In genomic region chr9:135701067-135701967, GRCh38 we compare ENCODE assay signal across 10 cellular contexts. TPM values are rescaled to one million over a fixed set of nuclear protein-coding genes. Genes with fewer than 3 reads are reported as not detected.
DNase-seq lines count a peak whose midpoint lies in the region; ATAC-seq and TF ChIP-seq lines count a peak whose summit lies in the region.
"Had no signal": no experiment of that assay in that cellular context is flagged by ENCODE, and none has a peak within 500 bp of the region (broad histone marks: within the 10 kb centered on the region; RNA-seq: fewer than 3 reads in every experiment).

No MANE protein-coding gene starts in this region.

- DNase-seq in activated CD4-positive, alpha-beta T cell treated with anti-CD3 and anti-CD28 coated beads for 36 hours, result peak; percentile 21
- no peak for DNase-seq in activated CD4-positive, alpha-beta T cell treated with anti-CD3 and anti-CD28 coated beads, Interleukin-2, amount 10 ng/mL, durations not matched to agents 24 days and 14 days
- peak; percentile 12 for DNase-seq in SK-N-DZ (ENCODE audit: low spot score)
- DNase-seq in endothelial cell (ENCODE audit: low spot score), result peak; percentile 19
- peak; percentile 30 for DNase-seq in stimulated activated CD8-positive, alpha-beta memory T cell treated with anti-CD3 and anti-CD28 coated beads, Interleukin-12 subunit alpha, Interleukin-12 subunit beta, amount 100 ng/mL, for 4 hours (ENCODE audit: low read depth)
- no peak for DNase-seq in omental fat pad (ENCODE audit: low spot score)
- no peak for DNase-seq in NOMO-1 treated with DMSO at 0.1 percent for 48 hours (lab: John Stamatoyannopoulos, UW; ENCODE audit: unreplicated experiment)

- intact Hi-C loops in activated CD4-positive, alpha-beta T cell treated with anti-CD3 and anti-CD28 coated beads for 36 hours (cut with DNase I, micrococcal nuclease), result loop anchor here in 1 of 2 experiments (5.0 kb wide), 1 partner anchor 261 kb away; the partner anchor contains the start of gene UBAC1
- intact Hi-C loops in activated CD4-positive, alpha-beta T cell treated with anti-CD3 and anti-CD28 coated beads, Interleukin-2, amount 10 ng/mL, durations not matched to agents 24 days and 14 days (cut with micrococcal nuclease), result loop anchor here (10.0 kb wide), 1 partner anchor 423 kb away; no protein-coding TSS in a partner anchor

- no peak overlapping the region for H3K4me3 Mint-ChIP-seq in activated CD4-positive, alpha-beta T cell treated with anti-CD3 and anti-CD28 coated beads for 36 hours
- no peak overlapping the region for H3K4me3 Mint-ChIP-seq in activated CD4-positive, alpha-beta T cell treated with anti-CD3 and anti-CD28 coated beads, Interleukin-2, amount 10 ng/mL, durations not matched to agents 24 days and 14 days
- H3K4me3 Mint-ChIP-seq in endothelial cell (ENCODE audit: unreplicated experiment), result no peak overlapping the region
- H3K4me3 Mint-ChIP-seq: neural crest cell had no signal

- H3K4me1 Mint-ChIP-seq in activated CD4-positive, alpha-beta T cell treated with anti-CD3 and anti-CD28 coated beads for 36 hours, result no peaks in the 10 kb centered on the region
- no peaks in the 10 kb centered on the region for H3K4me1 Mint-ChIP-seq in activated CD4-positive, alpha-beta T cell treated with anti-CD3 and anti-CD28 coated beads, Interleukin-2, amount 10 ng/mL, durations not matched to agents 24 days and 14 days
- no peaks in the 10 kb centered on the region for H3K4me1 Mint-ChIP-seq in endothelial cell (ENCODE audit: unreplicated experiment)
- H3K4me1 Mint-ChIP-seq: neural crest cell had no signal

- ATAC-seq in activated CD4-positive, alpha-beta T cell treated with anti-CD3 and anti-CD28 coated beads for 36 hours, result peak; percentile 40
- ATAC-seq in HG02870 (IDR thresholded peaks at IDR 0.05; ENCODE audit: unreplicated experiment), result no peak
- ATAC-seq in omental fat pad (ENCODE audit: low FRiP score), result no peak

- peaks cover 3% of the 10 kb centered on the region for H3K27me3 Mint-ChIP-seq in activated CD4-positive, alpha-beta T cell treated with anti-CD3 and anti-CD28 coated beads for 36 hours
- H3K27me3 Mint-ChIP-seq in activated CD4-positive, alpha-beta T cell treated with anti-CD3 and anti-CD28 coated beads, Interleukin-2, amount 10 ng/mL, durations not matched to agents 24 days and 14 days, result no peaks in the 10 kb centered on the region
- H3K27me3 Mint-ChIP-seq in endothelial cell (ENCODE audit: unreplicated experiment), result peaks cover 7% of the 10 kb centered on the region

- no peak for TF ChIP-seq CTCF in endothelial cell (IDR thresholded peaks at IDR 0.05; ENCODE audit: unreplicated experiment)
- no peak for TF ChIP-seq CTCF in omental fat pad (IDR thresholded peaks at IDR 0.05)

- H3K27ac Mint-ChIP-seq in activated CD4-positive, alpha-beta T cell treated with anti-CD3 and anti-CD28 coated beads for 36 hours, result no peak overlapping the region
- H3K27ac Mint-ChIP-seq in activated CD4-positive, alpha-beta T cell treated with anti-CD3 and anti-CD28 coated beads, Interleukin-2, amount 10 ng/mL, durations not matched to agents 24 days and 14 days, result no peak overlapping the region
- no peak overlapping the region for H3K27ac Mint-ChIP-seq in endothelial cell (ENCODE audit: unreplicated experiment)

- H3K9me3 Mint-ChIP-seq in activated CD4-positive, alpha-beta T cell treated with anti-CD3 and anti-CD28 coated beads for 36 hours (ENCODE audit: low read depth), result no peaks in the 10 kb centered on the region
- no peaks in the 10 kb centered on the region for H3K9me3 Mint-ChIP-seq in activated CD4-positive, alpha-beta T cell treated with anti-CD3 and anti-CD28 coated beads, Interleukin-2, amount 10 ng/mL, durations not matched to agents 24 days and 14 days
- no peaks in the 10 kb centered on the region for H3K9me3 Mint-ChIP-seq in endothelial cell (ENCODE audit: unreplicated experiment)
- H3K9me3 Mint-ChIP-seq: neural crest cell had no signal

- POLR2A ChIA-PET in activated CD4-positive, alpha-beta T cell treated with anti-CD3 and anti-CD28 coated beads for 36 hours (lab: Charles Lee), result no interaction called here

- CTCF ChIA-PET in activated CD4-positive, alpha-beta T cell treated with anti-CD3 and anti-CD28 coated beads for 36 hours (lab: Charles Lee), result no interaction called here

- H3K36me3 Mint-ChIP-seq in activated CD4-positive, alpha-beta T cell treated with anti-CD3 and anti-CD28 coated beads for 36 hours (ENCODE audit: low read depth), result no peaks in the 10 kb centered on the region
- no peaks in the 10 kb centered on the region for H3K36me3 Mint-ChIP-seq in activated CD4-positive, alpha-beta T cell treated with anti-CD3 and anti-CD28 coated beads, Interleukin-2, amount 10 ng/mL, durations not matched to agents 24 days and 14 days (ENCODE audit: low read depth)
- H3K36me3 Mint-ChIP-seq in endothelial cell (ENCODE audit: low read depth, unreplicated experiment), result no peaks in the 10 kb centered on the region

RNA-seq across cellular contexts. Expression of gene KCNT1, which starts 0.7 kb away (rescaled TPM):
- total RNA-seq in activated CD4-positive, alpha-beta T cell treated with anti-CD3 and anti-CD28 coated beads for 36 hours, result not detected
- total RNA-seq in activated CD4-positive, alpha-beta T cell treated with anti-CD3 and anti-CD28 coated beads, Interleukin-2, amount 10 ng/mL, durations not matched to agents 24 days and 14 days, result not detected in 2 replicates
- not detected in 2 replicates for polyA plus RNA-seq in SK-N-DZ (2014; cell fraction: cytosol; rRNA removed)
- 0.08 TPM in 1 of 2 replicates, not detected in the other for polyA plus RNA-seq in SK-N-DZ (2014; cell fraction: nucleus; rRNA removed)
- total RNA-seq in endothelial cell (ENCODE audit: unreplicated experiment), result not detected
- under 1 TPM in 2 of 4 donors, not detected in 2; 0.24 to 0.95 TPM for total RNA-seq in omental fat pad
- total RNA-seq: chondrocyte had no signal

RNA-seq across cellular contexts. Expression of gene SOHLH1, which starts 2.0 kb away (rescaled TPM):
- not detected for total RNA-seq in activated CD4-positive, alpha-beta T cell treated with anti-CD3 and anti-CD28 coated beads for 36 hours
- total RNA-seq in activated CD4-positive, alpha-beta T cell treated with anti-CD3 and anti-CD28 coated beads, Interleukin-2, amount 10 ng/mL, durations not matched to agents 24 days and 14 days, result not detected in 2 replicates
- polyA plus RNA-seq in SK-N-DZ (2014; cell fraction: cytosol; rRNA removed), result not detected in 2 replicates
- not detected in 2 replicates for polyA plus RNA-seq in SK-N-DZ (2014; cell fraction: nucleus; rRNA removed)
- total RNA-seq in endothelial cell (ENCODE audit: unreplicated experiment) (0.18 TPM), omental fat pad (not detected)
- total RNA-seq: chondrocyte, neural crest cell had no signal

RNA-seq across cellular contexts. Expression of gene LCN9, which starts 38.2 kb away (rescaled TPM):
- total RNA-seq in activated CD4-positive, alpha-beta T cell treated with anti-CD3 and anti-CD28 coated beads for 36 hours, result not detected
- not detected in 2 replicates for total RNA-seq in activated CD4-positive, alpha-beta T cell treated with anti-CD3 and anti-CD28 coated beads, Interleukin-2, amount 10 ng/mL, durations not matched to agents 24 days and 14 days
- polyA plus RNA-seq in SK-N-DZ (2014; cell fraction: cytosol; rRNA removed), result not detected in 2 replicates
- not detected in 2 replicates for polyA plus RNA-seq in SK-N-DZ (2014; cell fraction: nucleus; rRNA removed)
- total RNA-seq in endothelial cell (ENCODE audit: unreplicated experiment) (not detected), omental fat pad (1 to 10 TPM in 1 of 4 donors, not detected in 3; 1.4 TPM)

Comparison
In these comparisons a context has a peak if more than half of its experiments do, and no peak if none do; other contexts are left out.
1. DNase-seq: peak in activated CD4-positive, alpha-beta T cell treated with anti-CD3 and anti-CD28 coated beads for 36 hours (single experiment), SK-N-DZ (single experiment), endothelial cell (single experiment) and stimulated activated CD8-positive, alpha-beta memory T cell treated with anti-CD3 and anti-CD28 coated beads, Interleukin-12 subunit alpha, Interleukin-12 subunit beta, amount 100 ng/mL, for 4 hours (single experiment); none in activated CD4-positive, alpha-beta T cell treated with anti-CD3 and anti-CD28 coated beads, Interleukin-2, amount 10 ng/mL, durations not matched to agents 24 days and 14 days (single experiment), omental fat pad (single experiment) and NOMO-1 treated with DMSO at 0.1 percent for 48 hours (single experiment).